In genomic region chr17:63476857-63477470, GRCh38 we compare ENCODE assay signal across 8 cellular contexts. TPM values are rescaled to one million over a fixed set of nuclear protein-coding genes. Genes with fewer than 3 reads are reported as not detected.
DNase-seq lines count a peak whose midpoint lies in the region; ATAC-seq and TF ChIP-seq lines count a peak whose summit lies in the region.

Gene ACE, plus strand, starts transcription at chr17:63477061. Its CDS starts 34 bp downstream, at chr17:63477095.

- DNase-seq in Jurkat, Clone E6-1 (ENCODE audit: low read depth, low spot score) = peak; percentile 44
- DNase-seq in T-helper 2 cell (peak in 4 of 5 experiments; percentile 16 to 63 (median 24)), cerebellar cortex (ENCODE audit: low spot score) (peak; percentile 15), left lung (peak in 1 of 2 donors; percentile 82)
- peak; percentile 7 for DNase-seq in stimulated activated CD8-positive, alpha-beta memory T cell treated with anti-CD3 and anti-CD28 coated beads, Interleukin-4, amount 100 ng/mL, for 24 hours (ENCODE audit: low read depth)

- H3K27ac ChIP-seq in left lung = peak within 1 kb of the TSS; percentile 20 to 39

- peaks cover 15 to 60% of the 10 kb centered on the region in 2 donors for H3K4me1 ChIP-seq in left lung

- ATAC-seq in left lung = peak; percentile 24
- ATAC-seq in GM19467 (IDR thresholded peaks at IDR 0.05; ENCODE audit: unreplicated experiment) = no peak
- no peak for ATAC-seq in GM21786 (IDR thresholded peaks at IDR 0.05; ENCODE audit: unreplicated experiment)

- H3K27me3 ChIP-seq in left lung = peaks cover 5 to 48% of the 10 kb centered on the region in 2 donors

- H3K36me3 ChIP-seq in left lung = no peaks in the 10 kb centered on the region

- no peak for TF ChIP-seq CTCF in left lung (IDR thresholded peaks at IDR 0.05)

- no peaks in the 10 kb centered on the region for H3K9me3 ChIP-seq in left lung

- H3K4me3 ChIP-seq in GM08714 (ENCODE audit: low read length) = peak within 1 kb of the TSS; percentile 21; the same call in 1 of the 2 replicates
- peak within 1 kb of the TSS; percentile 41 for H3K4me3 ChIP-seq in Jurkat, Clone E6-1 (ENCODE audit: low read length)
- peak within 1 kb of the TSS; percentile 42 to 52 for H3K4me3 ChIP-seq in left lung

- intact Hi-C loops in left lung (cut with DNase I) = loop anchor here in 1 of 2 donors (5.0 kb wide), 1 partner anchor 45 kb away; no protein-coding TSS in a partner anchor

RNA-seq across cellular contexts. Expression of gene ACE, which starts in this region (rescaled TPM):
- 1.2 TPM for polyA plus RNA-seq in Jurkat, Clone E6-1 (2012; ENCODE audit: insufficient read depth, insufficient read length)
- 10 to 100 TPM; 51.2 to 68.9 TPM for total RNA-seq in left lung
